ENCODE assay signal across 17 cellular contexts in genomic region chr13:110650436-110650835, GRCh38.
"Had no signal": no experiment of that assay in that cellular context is flagged by ENCODE, and none has a peak within 500 bp of the region (broad histone marks: within the 10 kb centered on the region; RNA-seq: fewer than 3 reads in every experiment).

No MANE protein-coding gene starts in this region.

- H3K4me1 ChIP-seq: lower lobe of right lung, right atrium auricular region, upper lobe of right lung, vagina had no signal

- H3K4me2 ChIP-seq: hepatocyte, smooth muscle cell had no signal

- H3K27ac ChIP-seq: hepatocyte, lower lobe of right lung, right atrium auricular region, tibial nerve, upper lobe of right lung, vagina had no signal

- H2AFZ ChIP-seq: hepatocyte had no signal

- H3K4me3 ChIP-seq: hepatocyte, lower lobe of right lung, right atrium auricular region, smooth muscle cell, tibial nerve, upper lobe of right lung, vagina had no signal

- H3K79me2 ChIP-seq: hepatocyte had no signal

- ATAC-seq: left lobe of liver; lower lobe of right lung; stimulated activated effector memory CD8-positive, alpha-beta T cell treated with anti-CD3 and anti-CD28 coated beads, Interleukin-12 subunit alpha, Interleukin-12 subunit beta, amount 100 ng/mL, for 72 hours; stimulated activated naive CD8-positive, alpha-beta T cell treated with anti-CD3 and anti-CD28 coated beads, Interleukin-15, Interleukin-2, amounts not matched to agents 100 U/mL and 50 U/mL, for 24 hours; upper lobe of right lung had no signal

- H3K27me3 ChIP-seq: hepatocyte, right atrium auricular region, tibial nerve, upper lobe of right lung, vagina had no signal

- H3K9me3 ChIP-seq: lower lobe of right lung, right atrium auricular region, tibial nerve, upper lobe of right lung, vagina had no signal

- FAIRE-seq: colon had no signal

- DNase-seq: dermis blood vessel endothelial cell; foreskin melanocyte; lower lobe of right lung; mesenchymal stem cell; naive B cell; stimulated activated CD4-positive, alpha-beta T cell treated with anti-CD3 and anti-CD28 coated beads, Interleukin-4, amount 100 ng/mL, for 1 hour; stimulated activated CD8-positive, alpha-beta memory T cell treated with anti-CD3 and anti-CD28 coated beads, Interleukin-4, amount 100 ng/mL, for 48 hours; stimulated activated naive CD8-positive, alpha-beta T cell treated with anti-CD3 and anti-CD28 coated beads, Interleukin-15, Interleukin-2, amounts not matched to agents 100 U/mL and 50 U/mL, for 24 hours; upper lobe of right lung had no signal
